8 cellular contexts compared by ENCODE assay signal in genomic region chr4:1055721-1056590, GRCh38. TPM values are rescaled to one million over a fixed set of nuclear protein-coding genes. Genes with fewer than 3 reads are reported as not detected.
DNase-seq lines count a peak whose midpoint lies in the region; ATAC-seq, FAIRE-seq and TF ChIP-seq lines count a peak whose summit lies in the region.

No MANE protein-coding gene starts in this region.

- no peak for TF ChIP-seq RAD21 in HepG2 (CRISPR knock-in tag; IDR thresholded peaks at IDR 0.05)

- H3K4me3 ChIP-seq in HepG2 (replicated peaks in 1 of 3; ENCODE audit: insufficient read depth in 1 of 3, low read depth in 2 of 3, low read length in 3 of 3): no peak overlapping the region; a peak in 1 of 6 replicates

- CTCF ChIA-PET in HepG2 (lab: Yijun Ruan, JAX; ENCODE audit: low intra/inter-chr PET ratio, low total read pairs): no interaction called here

- no peak for TF ChIP-seq POLR2A in HepG2 (IDR thresholded peaks at IDR 0.05; ENCODE audit: insufficient read depth in 1 of 2, low read depth in 2 of 2, low read length in 2 of 2)

- H3K79me2 ChIP-seq in HepG2 (ENCODE audit: insufficient read depth, low read length): no peaks in the 10 kb centered on the region

- H3K9ac ChIP-seq in HepG2 (ENCODE audit: insufficient read depth, low read depth, low read length): no peak overlapping the region

- ATAC-seq in HepG2 (no peak; the same call in 1 of the 3 replicates), HG03565 (IDR thresholded peaks at IDR 0.05; ENCODE audit: unreplicated experiment) (no peak)

- no peak overlapping the region for H3K4me2 ChIP-seq in HepG2 (ENCODE audit: low read depth, low read length)

- no peak for FAIRE-seq in HepG2 (lab: Jason Lieb, UNC)

- H3K4me1 ChIP-seq in HepG2 (ENCODE audit: insufficient read depth, low read length): peaks cover 26% of the 10 kb centered on the region

- no TSS peak for BruUV-seq in HepG2 (replicated peaks; lab: Mats Ljungman, UMichigan)

- POLR2A ChIA-PET in HepG2 (lab: Yijun Ruan, JAX): no interaction called here

- in situ Hi-C loops in HepG2 (cut with HindIII; ENCODE audit: extremely low pct_ligation_motif_present, low pct_unique_long_range_greater_than_20kb): no loop called here

- H3K27me3 ChIP-seq in HepG2 (ENCODE audit: control insufficient read depth in 1 of 2, insufficient read depth in 2 of 2, low read length in 2 of 2): peaks cover 23 to 80% of the 10 kb centered on the region in 2 experiments

- intact Hi-C loops in HepG2 (cut with micrococcal nuclease; ENCODE audit: unreplicated experiment): no loop called here

- no peak overlapping the region for H2AFZ ChIP-seq in HepG2 (ENCODE audit: low read length)

- DNase-seq in GM20000 (ENCODE audit: low spot score): peak; percentile 73
- DNase-seq in SKM-1 (lab: John Stamatoyannopoulos, UW; ENCODE audit: unreplicated experiment): peak; percentile 18
- peak; percentile 80 for DNase-seq in activated naive CD4-positive, alpha-beta T cell treated with Interleukin-2 at 50 U/mL for 16 hours
- DNase-seq in HepG2 (ENCODE audit: low spot score): no peak
- DNase-seq in stimulated activated CD8-positive, alpha-beta memory T cell treated with anti-CD3 and anti-CD28 coated beads, Interleukin-7, amount 100 ng/mL, for 48 hours (ENCODE audit: extremely low read depth in 1 of 2, low read depth in 1 of 2): peak; percentile 51 to 72
- DNase-seq in T1000 (lab: John Stamatoyannopoulos, UW): no peak
- no peak for DNase-seq in NCI-H2029 treated with DMSO at 0.1 percent for 48 hours (lab: John Stamatoyannopoulos, UW)

- WGBS in HepG2 (ENCODE audit: low lambda C conversion rate): 33% methylated on average over 17 of the region's 34 CpGs

- TF ChIP-seq CTCF in GM20000 (IDR thresholded peaks at IDR 0.05; ENCODE audit: extremely low read depth, missing control alignments) (no peak), HepG2 (CRISPR knock-in tag; IDR thresholded peaks at IDR 0.05) (no peak)

- TF ChIP-seq EP300 in HepG2 (IDR thresholded peaks at IDR 0.05; ENCODE audit: low read depth in 2 of 2, low read length in 2 of 2) (no peak), HepG2 (CRISPR knock-in tag; IDR thresholded peaks at IDR 0.05; ENCODE audit: borderline replicate concordance) (no peak)

- no peak overlapping the region for H3K27ac ChIP-seq in HepG2 (ENCODE audit: extremely low read length, insufficient read depth, low read length)

- no peaks in the 10 kb centered on the region for H4K20me1 ChIP-seq in HepG2 (ENCODE audit: insufficient read depth, low read length)

- no peaks in the 10 kb centered on the region for H3K36me3 ChIP-seq in HepG2 (replicated peaks in 1 of 2; ENCODE audit: control insufficient read depth in 1 of 2, insufficient read depth in 2 of 2, low read length in 2 of 2)

- no peaks in the 10 kb centered on the region for H3K9me3 ChIP-seq in HepG2 (ENCODE audit: low read length)

TF ChIP-seq in HepG2, 621 proteins besides CTCF, POLR2A, EP300 and RAD21:
- TF ChIP-seq ZNF260 (CRISPR knock-in tag; IDR thresholded peaks at IDR 0.05; ENCODE audit: borderline replicate concordance, low read depth) (no peak), HNRNPLL (IDR thresholded peaks at IDR 0.05; ENCODE audit: low read depth, low read length, poor library complexity, severe bottlenecking) (peak; percentile 75), EZH2 (conservative IDR thresholded peaks at IDR 0.05; ENCODE audit: low read depth, low read length) (peak; percentile 30; the same call in 1 of the 2 replicates)

RNA-seq across cellular contexts. Expression of gene FGFRL1, which starts 44.5 kb away (rescaled TPM):
- 12.3 and 19.1 TPM in 2 replicates for total RNA-seq in HepG2 (2016; rRNA removed; fragmentation: Illumina TruSeq; extraction: Trizol)
- total RNA-seq in HepG2 (2016; cell fraction: cytosol; rRNA removed; fragmentation: Illumina TruSeq; extraction: Trizol; ENCODE audit: low read depth): 8.9 and 9.3 TPM in 2 replicates
- 11.5 and 17.5 TPM in 2 replicates for total RNA-seq in HepG2 (2016; cell fraction: insoluble cytoplasmic fraction; rRNA removed; fragmentation: Illumina TruSeq; extraction: Trizol)
- total RNA-seq in HepG2 (2016; cell fraction: membrane; rRNA removed; fragmentation: Illumina TruSeq; extraction: Trizol): 31.8 and 32.6 TPM in 2 replicates
- 13.0 and 15.9 TPM in 2 replicates for total RNA-seq in HepG2 (2016; cell fraction: nucleus; rRNA removed; fragmentation: Illumina TruSeq; extraction: Trizol)
- polyA plus RNA-seq in HepG2 (2011; rRNA removed): 30.6 and 35.5 TPM in 2 replicates
- 37.2 and 49.4 TPM in 2 replicates for polyA plus RNA-seq in HepG2 (2011; cell fraction: cytosol; rRNA removed)
- polyA plus RNA-seq in HepG2 (2011; cell fraction: nucleus; rRNA removed): 122 and 143 TPM in 2 replicates
- 21.8 and 31.9 TPM in 2 replicates for polyA plus RNA-seq in HepG2 (2012)
- 15.2 and 15.4 TPM in 2 replicates for polyA plus RNA-seq in HepG2 (2016; cell fraction: cytosol; fragmentation: Illumina TruSeq; extraction: Trizol; ENCODE audit: low read depth)
- 18.1 and 23.1 TPM in 2 replicates for polyA plus RNA-seq in HepG2 (2016; cell fraction: insoluble cytoplasmic fraction; fragmentation: Illumina TruSeq; extraction: Trizol; ENCODE audit: low read depth)
- polyA plus RNA-seq in HepG2 (2016; cell fraction: membrane; fragmentation: Illumina TruSeq; extraction: Trizol; ENCODE audit: low read depth): 38.4 and 44.6 TPM in 2 replicates
- 33.6 and 40.0 TPM in 2 replicates for polyA plus RNA-seq in HepG2 (2016; cell fraction: nucleus; fragmentation: Illumina TruSeq; extraction: Trizol; ENCODE audit: insufficient read depth, low read depth)
- 74.3 and 145 TPM in 2 replicates for polyA minus RNA-seq in HepG2 (2011; rRNA and poly(A)+ RNA removed; ENCODE audit: low replicate concordance)
- 22.8 and 26.5 TPM in 2 replicates for polyA minus RNA-seq in HepG2 (2011; cell fraction: cytosol; rRNA and poly(A)+ RNA removed)
- 19.9 and 23.2 TPM in 2 replicates for polyA minus RNA-seq in HepG2 (2011; cell fraction: nucleus; rRNA and poly(A)+ RNA removed)

RNA-seq across cellular contexts. Expression of gene RNF212, which starts 57.4 kb away (rescaled TPM):
- not detected in 2 replicates for total RNA-seq in HepG2 (2016; rRNA removed; fragmentation: Illumina TruSeq; extraction: Trizol)
- total RNA-seq in HepG2 (2016; cell fraction: cytosol; rRNA removed; fragmentation: Illumina TruSeq; extraction: Trizol; ENCODE audit: low read depth): not detected in 2 replicates
- total RNA-seq in HepG2 (2016; cell fraction: insoluble cytoplasmic fraction; rRNA removed; fragmentation: Illumina TruSeq; extraction: Trizol): not detected in 2 replicates
- not detected in 2 replicates for total RNA-seq in HepG2 (2016; cell fraction: membrane; rRNA removed; fragmentation: Illumina TruSeq; extraction: Trizol)
- not detected in 2 replicates for total RNA-seq in HepG2 (2016; cell fraction: nucleus; rRNA removed; fragmentation: Illumina TruSeq; extraction: Trizol)
- not detected in 2 replicates for polyA plus RNA-seq in HepG2 (2011; rRNA removed)
- not detected in 2 replicates for polyA plus RNA-seq in HepG2 (2011; cell fraction: cytosol; rRNA removed)
- not detected in 2 replicates for polyA plus RNA-seq in HepG2 (2011; cell fraction: nucleus; rRNA removed)
- not detected in 2 replicates for polyA plus RNA-seq in HepG2 (2012)
- not detected in 2 replicates for polyA plus RNA-seq in HepG2 (2016; cell fraction: cytosol; fragmentation: Illumina TruSeq; extraction: Trizol; ENCODE audit: low read depth)
- not detected in 2 replicates for polyA plus RNA-seq in HepG2 (2016; cell fraction: insoluble cytoplasmic fraction; fragmentation: Illumina TruSeq; extraction: Trizol; ENCODE audit: low read depth)
- not detected in 2 replicates for polyA plus RNA-seq in HepG2 (2016; cell fraction: membrane; fragmentation: Illumina TruSeq; extraction: Trizol; ENCODE audit: low read depth)
- not detected in 2 replicates for polyA plus RNA-seq in HepG2 (2016; cell fraction: nucleus; fragmentation: Illumina TruSeq; extraction: Trizol; ENCODE audit: insufficient read depth, low read depth)
- 8.3 TPM in 1 of 2 replicates, not detected in the other for polyA minus RNA-seq in HepG2 (2011; rRNA and poly(A)+ RNA removed; ENCODE audit: low replicate concordance)
- polyA minus RNA-seq in HepG2 (2011; cell fraction: cytosol; rRNA and poly(A)+ RNA removed): 0.59 TPM in 1 of 2 replicates, not detected in the other
- polyA minus RNA-seq in HepG2 (2011; cell fraction: nucleus; rRNA and poly(A)+ RNA removed): not detected in 2 replicates

Comparison
In these comparisons a context has a peak if more than half of its experiments do, and no peak if none do; other contexts are left out.
1. DNase-seq: peak in GM20000 (single experiment), SKM-1 (single experiment), activated naive CD4-positive, alpha-beta T cell treated with Interleukin-2 at 50 U/mL for 16 hours (single experiment) and stimulated activated CD8-positive, alpha-beta memory T cell treated with anti-CD3 and anti-CD28 coated beads, Interleukin-7, amount 100 ng/mL, for 48 hours (2 of 2); none in HepG2 (single experiment), T1000 (single experiment) and NCI-H2029 treated with DMSO at 0.1 percent for 48 hours (single experiment).